13 cellular contexts compared by ENCODE assay signal in genomic region chr14:36301159-36301558, GRCh38.
"Had no signal": no experiment of that assay in that cellular context is flagged by ENCODE, and none has a peak within 500 bp of the region (broad histone marks: within the 10 kb centered on the region; RNA-seq: fewer than 3 reads in every experiment).

No MANE protein-coding gene starts in this region.

- H3K4me3 ChIP-seq: coronary artery, sigmoid colon, suprapubic skin, upper lobe of left lung had no signal

- DNase-seq: activated CD4-positive, CD25-positive, alpha-beta regulatory T cell; activated gamma-delta T cell; activated T-cell treated with anti-CD3 and anti-CD28 coated beads, Interleukin-2, amount 50 U/mL, for 1 hour; effector CD8-positive, alpha-beta T cell; left cardiac atrium; sigmoid colon; stimulated activated CD4-positive, alpha-beta T cell treated with anti-CD3 and anti-CD28 coated beads, Interleukin-12 subunit alpha, Interleukin-12 subunit beta, amount 100 ng/mL, for 4 hours; stimulated activated naive CD4-positive, alpha-beta T cell treated with Interleukin-2 at 50 U/mL for 16 hours; T-helper 2 cell had no signal

- H3K4me1 ChIP-seq: sigmoid colon, suprapubic skin had no signal

- H3K9me3 ChIP-seq: sigmoid colon, suprapubic skin, upper lobe of left lung had no signal

- H3K27me3 ChIP-seq: sigmoid colon, suprapubic skin, upper lobe of left lung had no signal

- ATAC-seq: left cardiac atrium; natural killer cell treated with Interleukin-12 subunit alpha and Interleukin-12 subunit beta and Interleukin-15 and Interleukin-18, amount 100 ng/mL, for 72 hours had no signal

- H3K27ac ChIP-seq: coronary artery, sigmoid colon, suprapubic skin, upper lobe of left lung had no signal
